Comparison of ENCODE assay signal across 21 cellular contexts in the genomic region with DNA sequence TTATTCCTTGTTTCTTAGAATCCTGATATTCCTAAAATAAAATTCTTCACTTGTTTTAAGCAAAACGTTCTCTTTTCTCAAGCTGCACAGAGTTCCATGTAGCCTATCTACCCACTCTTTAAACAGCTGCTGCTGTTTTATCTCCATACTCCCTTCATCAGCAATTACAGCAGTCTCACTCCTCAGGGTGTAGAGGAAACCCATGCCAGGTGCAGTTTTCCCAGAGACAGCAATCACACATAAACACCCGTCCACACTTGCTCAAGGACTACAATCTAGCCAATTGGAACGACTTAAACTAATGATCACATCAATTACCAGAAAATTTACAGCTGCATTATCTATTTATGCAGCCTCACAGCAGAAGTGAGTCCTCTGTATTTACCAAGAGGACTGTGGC.
DNase-seq lines count a peak whose midpoint lies in the region.
"Had no signal": no experiment of that assay in that cellular context is flagged by ENCODE, and none has a peak within 500 bp of the region (broad histone marks: within the 10 kb centered on the region; RNA-seq: fewer than 3 reads in every experiment).

No MANE protein-coding gene starts in this region.

- peak; percentile 12 for DNase-seq in NCI-H82 (lab: John Stamatoyannopoulos, UW)
- no peak for DNase-seq in NCI-H82 treated with DMSO at 0.1 percent for 48 hours (lab: John Stamatoyannopoulos, UW; ENCODE audit: unreplicated experiment)
- DNase-seq in NCI-H510A (lab: John Stamatoyannopoulos, UW) = peak; percentile 21
- peak; percentile 36 for DNase-seq in SK-N-DZ (ENCODE audit: low spot score)
- no peak for DNase-seq in NCI-H1694 (lab: John Stamatoyannopoulos, UW)
- no peak for DNase-seq in SKM-1 treated with dmso at 0.1 percent for 144 hours (lab: John Stamatoyannopoulos, UW; ENCODE audit: unreplicated experiment)
- no peak for DNase-seq in A172 (ENCODE audit: low spot score)
- DNase-seq in T1000 (lab: John Stamatoyannopoulos, UW) = no peak
- DNase-seq: activated CD4-positive, alpha-beta T cell treated with anti-CD3 and anti-CD28 coated beads for 36 hours; activated effector memory CD4-positive, alpha-beta T cell treated with anti-CD3 and anti-CD28 coated beads, Interleukin-2, amount 50 U/mL, for 16 hours; activated naive CD8-positive, alpha-beta T cell treated with anti-CD3 and anti-CD28 coated beads, Interleukin-2, amount 10 ng/mL, durations not matched to agents 7 days and 5 days; endodermal cell; foreskin fibroblast; GM23248; KG1; midbrain; naive thymus-derived CD4-positive, alpha-beta T cell; NCI-H2029; nucleus accumbens; stimulated activated naive CD8-positive, alpha-beta T cell treated with anti-CD3 and anti-CD28 coated beads, Interleukin-15, amount 100 ng/mL, for 72 hours; tibial artery had no signal

Comparison
In these comparisons a context has a peak if more than half of its experiments do, and no peak if none do; other contexts are left out.
1. DNase-seq: peak in NCI-H82 (single experiment), NCI-H510A (single experiment) and SK-N-DZ (single experiment); none in NCI-H82 treated with DMSO at 0.1 percent for 48 hours (single experiment), NCI-H1694 (single experiment), SKM-1 treated with dmso at 0.1 percent for 144 hours (single experiment), A172 (single experiment) and T1000 (single experiment).